29 cellular contexts compared by ENCODE assay signal in the genomic region with DNA sequence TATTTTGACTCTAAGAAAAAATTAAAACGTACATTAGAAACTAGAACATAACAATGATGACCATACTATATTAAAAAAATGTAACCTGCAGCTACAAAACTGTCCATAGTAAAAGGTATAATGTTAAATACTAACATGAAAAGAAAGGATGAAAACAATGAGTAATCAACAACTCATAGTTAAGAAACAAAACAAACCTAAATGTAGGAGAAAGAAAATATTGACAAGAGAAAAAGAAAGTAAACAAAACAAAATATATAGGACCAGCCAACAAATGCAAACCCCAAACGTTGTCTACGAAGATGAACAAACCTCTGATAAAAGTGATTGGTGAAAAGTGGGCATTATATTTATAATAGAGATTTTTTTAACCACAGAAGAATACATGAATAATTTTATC.
"Had no signal": no experiment of that assay in that cellular context is flagged by ENCODE, and none has a peak within 500 bp of the region (broad histone marks: within the 10 kb centered on the region; RNA-seq: fewer than 3 reads in every experiment).

No MANE protein-coding gene starts in this region.

- H3K4me1 ChIP-seq: stomach, suprapubic skin, testis, thyroid gland, tibial nerve, transverse colon, upper lobe of left lung, upper lobe of right lung, uterus, vagina had no signal

- FAIRE-seq: urothelium cell line had no signal

- ATAC-seq: stimulated activated effector memory CD8-positive, alpha-beta T cell treated with anti-CD3 and anti-CD28 coated beads, Interleukin-12 subunit alpha, Interleukin-12 subunit beta, amount 100 ng/mL, for 72 hours; stimulated activated memory B cell treated with anti-CD40 and anti-IgM and Interleukin-4, amounts not matched to agents 10 μg/mL and 1 μg/mL and 100 μg/mL, for 72 hours; stimulated activated naive B cell treated with anti-CD40 and anti-IgM and Interleukin-4, amounts not matched to agents 10 μg/mL and 1 μg/mL and 100 μg/mL, for 72 hours; stimulated activated naive CD8-positive, alpha-beta T cell treated with anti-CD3 and anti-CD28 coated beads, Interleukin-15, amount 100 ng/mL, for 72 hours; stimulated activated naive CD8-positive, alpha-beta T cell treated with anti-CD3 and anti-CD28 coated beads, Interleukin-15, Interleukin-2, amounts not matched to agents 100 U/mL and 50 U/mL, for 24 hours; upper lobe of right lung had no signal

- DNase-seq: stimulated activated CD4-positive, alpha-beta T cell treated with anti-CD3 and anti-CD28 coated beads, Interleukin-2, amount 100 ng/mL, for 48 hours; stimulated activated CD4-positive, alpha-beta T cell treated with anti-CD3 and anti-CD28 coated beads, Interleukin-4, amount 100 ng/mL, for 1 hour; stimulated activated CD4-positive, alpha-beta T cell treated with anti-CD3 and anti-CD28 coated beads, Interleukin-4, amount 100 ng/mL, for 24 hours; stimulated activated CD4-positive, alpha-beta T cell treated with anti-CD3 and anti-CD28 coated beads, Interleukin-4, amount 100 ng/mL, for 4 hours; stimulated activated CD8-positive, alpha-beta memory T cell treated with anti-CD3 and anti-CD28 coated beads, Interleukin-4, amount 100 ng/mL, for 48 hours; stimulated activated naive B cell treated with anti-CD40 and anti-IgM and Interleukin-4, amounts not matched to agents 10 μg/mL and 1 μg/mL and 100 μg/mL, for 72 hours; stimulated activated naive CD4-positive, alpha-beta T cell; stimulated activated naive CD4-positive, alpha-beta T cell treated with Interleukin-2 at 50 U/mL for 16 hours; stimulated activated naive CD8-positive, alpha-beta T cell treated with anti-CD3 and anti-CD28 coated beads, Interleukin-15, amount 100 ng/mL, for 72 hours; stimulated activated naive CD8-positive, alpha-beta T cell treated with anti-CD3 and anti-CD28 coated beads, Interleukin-15, Interleukin-2, amounts not matched to agents 100 U/mL and 50 U/mL, for 24 hours; stomach; substantia nigra; testis; thyroid gland; tibial artery; transverse colon; trophoblast cell; upper lobe of left lung; upper lobe of right lung; uterus had no signal

- H3K27ac ChIP-seq: stomach, suprapubic skin, testis, thoracic aorta, thyroid gland, tibial artery, tibial nerve, transverse colon, upper lobe of left lung, upper lobe of right lung, uterus, vagina had no signal

- H3K9me3 ChIP-seq: stomach, suprapubic skin, testis, thoracic aorta, thyroid gland, tibial artery, transverse colon, upper lobe of left lung, upper lobe of right lung, uterus, vagina had no signal

- H3K4me3 Mint-ChIP-seq: stimulated activated effector memory CD8-positive, alpha-beta T cell treated with anti-CD3 and anti-CD28 coated beads, Interleukin-12 subunit alpha, Interleukin-12 subunit beta, amount 100 ng/mL, for 72 hours; stimulated activated memory B cell treated with anti-CD40 and anti-IgM and Interleukin-4, amounts not matched to agents 10 μg/mL and 1 μg/mL and 100 μg/mL, for 72 hours; stimulated activated naive B cell treated with anti-CD40 and anti-IgM and Interleukin-4, amounts not matched to agents 10 μg/mL and 1 μg/mL and 100 μg/mL, for 72 hours; stimulated activated naive CD8-positive, alpha-beta T cell treated with anti-CD3 and anti-CD28 coated beads, Interleukin-15, amount 100 ng/mL, for 72 hours; stimulated activated naive CD8-positive, alpha-beta T cell treated with anti-CD3 and anti-CD28 coated beads, Interleukin-15, Interleukin-2, amounts not matched to agents 100 ng/mL and 50 ng/mL, for 24 hours; type B pancreatic cell had no signal

- H3K36me3 ChIP-seq: stomach, suprapubic skin, thoracic aorta, thyroid gland, tibial artery, tibial nerve, transverse colon, upper lobe of left lung, upper lobe of right lung, uterus, vagina had no signal

- H3K27me3 Mint-ChIP-seq: stimulated activated naive B cell treated with anti-CD40 and anti-IgM and Interleukin-4, amounts not matched to agents 10 μg/mL and 1 μg/mL and 100 μg/mL, for 72 hours; stimulated activated naive CD8-positive, alpha-beta T cell treated with anti-CD3 and anti-CD28 coated beads, Interleukin-15, amount 100 ng/mL, for 72 hours; stimulated activated naive CD8-positive, alpha-beta T cell treated with anti-CD3 and anti-CD28 coated beads, Interleukin-15, Interleukin-2, amounts not matched to agents 100 ng/mL and 50 ng/mL, for 24 hours; type B pancreatic cell had no signal

- H3K27me3 ChIP-seq: stomach, suprapubic skin, testis, thyroid gland, tibial artery, tibial nerve, transverse colon, upper lobe of left lung, upper lobe of right lung, uterus, vagina had no signal

- H3K4me1 Mint-ChIP-seq: stimulated activated effector memory CD8-positive, alpha-beta T cell treated with anti-CD3 and anti-CD28 coated beads, Interleukin-12 subunit alpha, Interleukin-12 subunit beta, amount 100 ng/mL, for 72 hours; stimulated activated memory B cell treated with anti-CD40 and anti-IgM and Interleukin-4, amounts not matched to agents 10 μg/mL and 1 μg/mL and 100 μg/mL, for 72 hours; stimulated activated naive B cell treated with anti-CD40 and anti-IgM and Interleukin-4, amounts not matched to agents 10 μg/mL and 1 μg/mL and 100 μg/mL, for 72 hours; stimulated activated naive CD8-positive, alpha-beta T cell treated with anti-CD3 and anti-CD28 coated beads, Interleukin-15, amount 100 ng/mL, for 72 hours had no signal

- H3K4me3 ChIP-seq: stomach, suprapubic skin, testis, thoracic aorta, thyroid gland, tibial artery, tibial nerve, transverse colon, upper lobe of left lung, upper lobe of right lung, uterus, vagina had no signal

- H3K36me3 Mint-ChIP-seq: stimulated activated effector memory CD8-positive, alpha-beta T cell treated with anti-CD3 and anti-CD28 coated beads, Interleukin-12 subunit alpha, Interleukin-12 subunit beta, amount 100 ng/mL, for 72 hours; stimulated activated memory B cell treated with anti-CD40 and anti-IgM and Interleukin-4, amounts not matched to agents 10 μg/mL and 1 μg/mL and 100 μg/mL, for 72 hours; stimulated activated naive B cell treated with anti-CD40 and anti-IgM and Interleukin-4, amounts not matched to agents 10 μg/mL and 1 μg/mL and 100 μg/mL, for 72 hours; type B pancreatic cell had no signal

- H3K9me3 Mint-ChIP-seq: stimulated activated effector memory CD8-positive, alpha-beta T cell treated with anti-CD3 and anti-CD28 coated beads, Interleukin-12 subunit alpha, Interleukin-12 subunit beta, amount 100 ng/mL, for 72 hours; stimulated activated naive CD8-positive, alpha-beta T cell treated with anti-CD3 and anti-CD28 coated beads, Interleukin-15, amount 100 ng/mL, for 72 hours; stimulated activated naive CD8-positive, alpha-beta T cell treated with anti-CD3 and anti-CD28 coated beads, Interleukin-15, Interleukin-2, amounts not matched to agents 100 ng/mL and 50 ng/mL, for 24 hours had no signal

- H3K27ac Mint-ChIP-seq: stimulated activated effector memory CD8-positive, alpha-beta T cell treated with anti-CD3 and anti-CD28 coated beads, Interleukin-12 subunit alpha, Interleukin-12 subunit beta, amount 100 ng/mL, for 72 hours; stimulated activated memory B cell treated with anti-CD40 and anti-IgM and Interleukin-4, amounts not matched to agents 10 μg/mL and 1 μg/mL and 100 μg/mL, for 72 hours; stimulated activated naive B cell treated with anti-CD40 and anti-IgM and Interleukin-4, amounts not matched to agents 10 μg/mL and 1 μg/mL and 100 μg/mL, for 72 hours; stimulated activated naive CD8-positive, alpha-beta T cell treated with anti-CD3 and anti-CD28 coated beads, Interleukin-15, amount 100 ng/mL, for 72 hours; stimulated activated naive CD8-positive, alpha-beta T cell treated with anti-CD3 and anti-CD28 coated beads, Interleukin-15, Interleukin-2, amounts not matched to agents 100 ng/mL and 50 ng/mL, for 24 hours; type B pancreatic cell had no signal
